In genomic region chr3:27315003-27315402, GRCh38 we compare ENCODE assay signal across 30 cellular contexts. TPM values are rescaled to one million over a fixed set of nuclear protein-coding genes. Genes with fewer than 3 reads are reported as not detected.
"Had no signal": no experiment of that assay in that cellular context is flagged by ENCODE, and none has a peak within 500 bp of the region (broad histone marks: within the 10 kb centered on the region; RNA-seq: fewer than 3 reads in every experiment).

No MANE protein-coding gene starts in this region.

- H3K27me3 ChIP-seq: ascending aorta, dorsolateral prefrontal cortex, foreskin keratinocyte, gastrocnemius medialis had no signal

- H3K9me3 Mint-ChIP-seq: activated B cell treated with CpG ODN at 0.5 μM for 24 hours; activated CD8-positive, alpha-beta T cell treated with anti-CD3 and anti-CD28 coated beads for 36 hours; activated naive CD4-positive, alpha-beta T cell treated with anti-CD3 and anti-CD28 coated beads, Interleukin-2, amount 10 ng/mL, durations not matched to agents 7 days and 5 days; activated naive CD4-positive, alpha-beta T cell treated with anti-CD3 and anti-CD28 coated beads, Interleukin-2, amount 50 U/mL, for 72 hours; activated naive CD8-positive, alpha-beta T cell treated with anti-CD3 and anti-CD28 coated beads, Interleukin-2, amount 10 ng/mL, durations not matched to agents 7 days and 5 days; activated T-cell treated with anti-CD3 and anti-CD28 coated beads, Interleukin-2, amount 50 U/mL, for 4 hours; activated T-helper 1 cell treated with anti-CD3 and anti-CD28 coated beads, Interleukin-12 subunit alpha, Interleukin-12 subunit beta, Interleukin-2, Interleukin-4 antibody, amounts not matched to agents 30 ng/mL and 10 ng/mL and 1 ng/mL, durations not matched to agents 14 hours and 24 hours and 36 hours; activated T-helper 2 cell treated with anti-CD3 and anti-CD28 coated beads, Interferon-gamma antibody, Interleukin-2, Interleukin-4, amounts not matched to agents 10 μg/mL and 5 μg/mL and 100 μg/mL, durations not matched to agents 14 hours and 24 hours and 36 hours; brain; central memory CD8-positive, alpha-beta T cell; endodermal cell; T-helper 2 cell treated with Interferon-gamma antibody and Interleukin-4, amounts not matched to agents 5 μg/mL and 100 μg/mL, for 36 hours had no signal

- H3K4me1 Mint-ChIP-seq: activated B cell treated with CpG ODN at 0.5 μM for 24 hours; activated naive CD4-positive, alpha-beta T cell treated with anti-CD3 and anti-CD28 coated beads, Interleukin-2, amount 10 ng/mL, durations not matched to agents 7 days and 5 days; brain; central memory CD8-positive, alpha-beta T cell had no signal

- H3K4me1 ChIP-seq: ascending aorta, foreskin keratinocyte had no signal

- H3K9me3 ChIP-seq: ascending aorta, gastrocnemius medialis had no signal

- H3K27ac Mint-ChIP-seq: activated B cell treated with CpG ODN at 0.5 μM for 24 hours; activated CD8-positive, alpha-beta T cell treated with anti-CD3 and anti-CD28 coated beads for 36 hours; activated naive CD4-positive, alpha-beta T cell treated with anti-CD3 and anti-CD28 coated beads, Interleukin-2, amount 10 ng/mL, durations not matched to agents 7 days and 5 days; activated naive CD4-positive, alpha-beta T cell treated with anti-CD3 and anti-CD28 coated beads, Interleukin-2, amount 50 U/mL, for 72 hours; activated naive CD8-positive, alpha-beta T cell treated with anti-CD3 and anti-CD28 coated beads, Interleukin-2, amount 10 ng/mL, durations not matched to agents 7 days and 5 days; activated T-helper 1 cell treated with anti-CD3 and anti-CD28 coated beads, Interleukin-12 subunit alpha, Interleukin-12 subunit beta, Interleukin-2, Interleukin-4 antibody, amounts not matched to agents 30 ng/mL and 10 ng/mL and 1 ng/mL, durations not matched to agents 14 hours and 24 hours and 36 hours; activated T-helper 2 cell treated with anti-CD3 and anti-CD28 coated beads, Interferon-gamma antibody, Interleukin-2, Interleukin-4, amounts not matched to agents 10 μg/mL and 5 μg/mL and 100 μg/mL, durations not matched to agents 14 hours and 24 hours and 36 hours; brain; dendritic cell treated with granulocyte-macrophage colony-stimulating factor and Interleukin-4, amounts not matched to agents 40 ng/mL and 50 ng/mL, for 4 days; endodermal cell; T-helper 17 cell; T-helper 2 cell treated with Interferon-gamma antibody and Interleukin-4, amounts not matched to agents 5 μg/mL and 100 μg/mL, for 36 hours had no signal

- H3K4me3 ChIP-seq: ascending aorta, coronary artery, dorsolateral prefrontal cortex, gastrocnemius medialis had no signal

- H3K4me3 Mint-ChIP-seq: activated B cell treated with CpG ODN at 0.5 μM for 24 hours; activated CD8-positive, alpha-beta T cell treated with anti-CD3 and anti-CD28 coated beads for 36 hours; activated naive CD4-positive, alpha-beta T cell treated with anti-CD3 and anti-CD28 coated beads, Interleukin-2, amount 10 ng/mL, durations not matched to agents 7 days and 5 days; activated naive CD8-positive, alpha-beta T cell treated with anti-CD3 and anti-CD28 coated beads, Interleukin-2, amount 10 ng/mL, durations not matched to agents 7 days and 5 days; activated T-cell treated with anti-CD3 and anti-CD28 coated beads, Interleukin-2, amount 50 U/mL, for 4 hours; activated T-helper 1 cell treated with anti-CD3 and anti-CD28 coated beads, Interleukin-12 subunit alpha, Interleukin-12 subunit beta, Interleukin-2, Interleukin-4 antibody, amounts not matched to agents 30 ng/mL and 10 ng/mL and 1 ng/mL, durations not matched to agents 14 hours and 24 hours and 36 hours; brain; central memory CD8-positive, alpha-beta T cell; dendritic cell treated with granulocyte-macrophage colony-stimulating factor and Interleukin-4, amounts not matched to agents 40 ng/mL and 50 ng/mL, for 4 days; endodermal cell; T-helper 17 cell; T-helper 2 cell treated with Interferon-gamma antibody and Interleukin-4, amounts not matched to agents 5 μg/mL and 100 μg/mL, for 36 hours had no signal

- H3K27me3 Mint-ChIP-seq: activated B cell treated with CpG ODN at 0.5 μM for 24 hours; activated CD8-positive, alpha-beta T cell treated with anti-CD3 and anti-CD28 coated beads for 36 hours; central memory CD8-positive, alpha-beta T cell; T-helper 17 cell had no signal

- DNase-seq: activated B cell treated with CpG ODN at 0.5 μM for 24 hours; activated CD4-positive, alpha-beta T cell treated with anti-CD3 and anti-CD28 coated beads for 48 hours; activated CD4-positive, alpha-beta T cell treated with anti-CD3 and anti-CD28 coated beads, Interleukin-2, amount 50 U/mL, for 1 hour; activated CD4-positive, alpha-beta T cell treated with anti-CD3 and anti-CD28 coated beads, Interleukin-2, amount 50 U/mL, for 48 hours; activated CD8-positive, alpha-beta memory T cell treated with anti-CD3 and anti-CD28 coated beads for 24 hours; activated CD8-positive, alpha-beta T cell treated with anti-CD3 and anti-CD28 coated beads for 36 hours; activated effector memory CD4-positive, alpha-beta T cell treated with anti-CD3 and anti-CD28 coated beads, Interleukin-2, amount 50 U/mL, for 16 hours; activated naive CD4-positive, alpha-beta T cell; activated naive CD4-positive, alpha-beta T cell treated with anti-CD3 and anti-CD28 coated beads, Interleukin-2, amount 10 ng/mL, durations not matched to agents 7 days and 5 days; activated naive CD8-positive, alpha-beta T cell treated with anti-CD3 and anti-CD28 coated beads, Interleukin-2, amount 10 ng/mL, durations not matched to agents 7 days and 5 days; activated T-cell treated with anti-CD3 and anti-CD28 coated beads, Interleukin-2, amount 50 U/mL, for 4 hours; dorsolateral prefrontal cortex; effector memory CD4-positive, alpha-beta T cell; endodermal cell; foreskin keratinocyte; gastrocnemius medialis; glutamatergic neuron; T-helper 1 cell; T-helper 17 cell; T1000; WERI-Rb-1 had no signal

- H3K27ac ChIP-seq: ascending aorta, coronary artery, dorsolateral prefrontal cortex, foreskin keratinocyte, gastrocnemius medialis, WERI-Rb-1 had no signal

- H3K36me3 ChIP-seq: ascending aorta, gastrocnemius medialis, WERI-Rb-1 had no signal

- H3K36me3 Mint-ChIP-seq: activated naive CD4-positive, alpha-beta T cell treated with anti-CD3 and anti-CD28 coated beads, Interleukin-2, amount 10 ng/mL, durations not matched to agents 7 days and 5 days; activated naive CD4-positive, alpha-beta T cell treated with anti-CD3 and anti-CD28 coated beads, Interleukin-2, amount 50 U/mL, for 72 hours; activated naive CD8-positive, alpha-beta T cell treated with anti-CD3 and anti-CD28 coated beads, Interleukin-2, amount 10 ng/mL, durations not matched to agents 7 days and 5 days; brain had no signal

RNA-seq across cellular contexts. Expression of gene NEK10, which starts 54.2 kb away (rescaled TPM):
- total RNA-seq: ascending aorta had no signal
